15 cellular contexts compared by ENCODE assay signal in the genomic region with DNA sequence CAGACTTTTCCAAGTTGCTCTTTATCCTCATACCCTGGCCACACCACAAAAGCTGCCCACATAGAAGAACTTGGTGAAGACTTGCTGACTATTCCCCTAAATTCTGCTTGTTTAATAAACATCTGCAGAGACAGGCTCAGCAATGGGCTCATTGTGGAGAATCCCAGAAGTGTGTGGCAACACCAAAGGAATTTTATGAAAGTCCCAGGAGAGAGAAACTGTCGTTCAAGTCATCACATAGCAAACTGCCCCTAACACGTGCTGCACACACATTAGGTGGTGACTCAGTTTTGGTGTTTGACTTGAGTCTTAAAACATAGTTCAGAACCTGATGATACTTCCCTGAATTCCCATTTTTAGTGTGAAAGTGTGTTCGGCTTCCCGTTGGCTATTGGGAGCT. TPM values are rescaled to one million over a fixed set of nuclear protein-coding genes. Genes with fewer than 3 reads are reported as not detected.
DNase-seq lines count a peak whose midpoint lies in the region; ATAC-seq and TF ChIP-seq lines count a peak whose summit lies in the region.
"Had no signal": no experiment of that assay in that cellular context is flagged by ENCODE, and none has a peak within 500 bp of the region (broad histone marks: within the 10 kb centered on the region; RNA-seq: fewer than 3 reads in every experiment).

No MANE protein-coding gene starts in this region.

- H3K27ac ChIP-seq in muscle layer of colon (ENCODE audit: low read depth, low read length) = no peak overlapping the region
- peak overlapping the region; percentile 47 for H3K27ac ChIP-seq in upper lobe of right lung
- H3K27ac ChIP-seq: A549 had no signal

- H3K27me3 Mint-ChIP-seq in activated T-cell treated with anti-CD3 and anti-CD28 coated beads, Interleukin-2, amount 50 U/mL, for 24 hours = peaks cover 65% of the 10 kb centered on the region
- peaks cover 22% of the 10 kb centered on the region for H3K27me3 Mint-ChIP-seq in activated T-helper 1 cell treated with anti-CD3 and anti-CD28 coated beads, Interleukin-12 subunit alpha, Interleukin-12 subunit beta, Interleukin-2, Interleukin-4 antibody, amounts not matched to agents 30 ng/mL and 10 ng/mL and 1 ng/mL, durations not matched to agents 14 hours and 24 hours and 36 hours (ENCODE audit: insufficient read depth)

- H3K36me3 ChIP-seq in muscle layer of colon (ENCODE audit: insufficient read depth, low read length) = no peaks in the 10 kb centered on the region
- no peaks in the 10 kb centered on the region for H3K36me3 ChIP-seq in upper lobe of right lung

- peak overlapping the region; percentile 89 for H3K27ac Mint-ChIP-seq in activated T-cell treated with anti-CD3 and anti-CD28 coated beads, Interleukin-2, amount 50 U/mL, for 24 hours
- peak overlapping the region; percentile 91 for H3K27ac Mint-ChIP-seq in activated T-helper 1 cell treated with anti-CD3 and anti-CD28 coated beads, Interleukin-12 subunit alpha, Interleukin-12 subunit beta, Interleukin-2, Interleukin-4 antibody, amounts not matched to agents 30 ng/mL and 10 ng/mL and 1 ng/mL, durations not matched to agents 14 hours and 24 hours and 36 hours

- H3K4me3 ChIP-seq in muscle layer of colon (ENCODE audit: low read depth in 1 of 2, low read length in 2 of 2) (peak overlapping the region in 1 of 2 donors; percentile 51), upper lobe of right lung (no peak overlapping the region)
- H3K4me3 ChIP-seq: body of pancreas had no signal

- intact Hi-C loops in activated T-helper 1 cell treated with anti-CD3 and anti-CD28 coated beads, Interleukin-12 subunit alpha, Interleukin-12 subunit beta, Interleukin-2, Interleukin-4 antibody, amounts not matched to agents 30 ng/mL and 10 ng/mL and 1 ng/mL, durations not matched to agents 14 hours and 24 hours and 36 hours (cut with micrococcal nuclease) = loop anchor here (1.0 to 5.0 kb wide), 4 partner anchors 39 to 425 kb away; partner anchors contain the start of gene CYP1B1
- intact Hi-C loops in upper lobe of right lung (cut with DNase I) = no loop called here

- H3K9me3 Mint-ChIP-seq in activated T-cell treated with anti-CD3 and anti-CD28 coated beads, Interleukin-2, amount 50 U/mL, for 24 hours = no peaks in the 10 kb centered on the region
- peaks cover 4% of the 10 kb centered on the region for H3K9me3 Mint-ChIP-seq in activated T-helper 1 cell treated with anti-CD3 and anti-CD28 coated beads, Interleukin-12 subunit alpha, Interleukin-12 subunit beta, Interleukin-2, Interleukin-4 antibody, amounts not matched to agents 30 ng/mL and 10 ng/mL and 1 ng/mL, durations not matched to agents 14 hours and 24 hours and 36 hours

- no peak for DNase-seq in activated T-cell treated with anti-CD3 and anti-CD28 coated beads, Interleukin-2, amount 50 U/mL, for 24 hours
- no peak for DNase-seq in activated T-cell treated with anti-CD3 and anti-CD28 coated beads, Interleukin-2, amount 50 U/mL, for 1 hour
- no peak for DNase-seq in activated T-helper 1 cell treated with anti-CD3 and anti-CD28 coated beads, Interleukin-12 subunit alpha, Interleukin-12 subunit beta, Interleukin-2, Interleukin-4 antibody, amounts not matched to agents 30 ng/mL and 10 ng/mL and 1 ng/mL, durations not matched to agents 14 hours and 24 hours and 36 hours (ENCODE audit: low spot score)
- DNase-seq in upper lobe of right lung = no peak
- no peak for DNase-seq in KG1 (lab: John Stamatoyannopoulos, UW)
- no peak for DNase-seq in mesenteric fat pad (ENCODE audit: low spot score)
- DNase-seq in NCI-H345 treated with DMSO at 0.1 percent for 48 hours (lab: John Stamatoyannopoulos, UW; ENCODE audit: unreplicated experiment) = no peak
- DNase-seq: activated CD4-positive, alpha-beta T cell treated with anti-CD3 and anti-CD28 coated beads for 1 hour; NCI-H1092 treated with DMSO at 0.1 percent for 48 hours; stimulated activated CD4-positive, alpha-beta T cell treated with anti-CD3 and anti-CD28 coated beads, Interleukin-4, amount 100 ng/mL, for 4 hours; stimulated activated naive CD4-positive, alpha-beta T cell; SW 1271 had no signal

- H3K4me1 ChIP-seq in muscle layer of colon (ENCODE audit: insufficient read depth, low read length) (peaks cover 4% of the 10 kb centered on the region), upper lobe of right lung (no peaks in the 10 kb centered on the region)
- H3K4me1 ChIP-seq: A549, body of pancreas had no signal

- peaks cover 25% of the 10 kb centered on the region for H3K4me1 Mint-ChIP-seq in activated T-cell treated with anti-CD3 and anti-CD28 coated beads, Interleukin-2, amount 50 U/mL, for 24 hours (ENCODE audit: low read depth)
- H3K4me1 Mint-ChIP-seq in activated T-helper 1 cell treated with anti-CD3 and anti-CD28 coated beads, Interleukin-12 subunit alpha, Interleukin-12 subunit beta, Interleukin-2, Interleukin-4 antibody, amounts not matched to agents 30 ng/mL and 10 ng/mL and 1 ng/mL, durations not matched to agents 14 hours and 24 hours and 36 hours (ENCODE audit: low read depth) = peaks cover 23% of the 10 kb centered on the region

- no peak for TF ChIP-seq CTCF in upper lobe of right lung (IDR thresholded peaks at IDR 0.05)

- H3K27me3 ChIP-seq in muscle layer of colon (ENCODE audit: control insufficient read depth in 1 of 2, insufficient read depth in 2 of 2, low read length in 2 of 2) = no peaks in the 10 kb centered on the region
- no peaks in the 10 kb centered on the region for H3K27me3 ChIP-seq in upper lobe of right lung
- H3K27me3 ChIP-seq: body of pancreas had no signal

- no peaks in the 10 kb centered on the region for H3K36me3 Mint-ChIP-seq in activated T-cell treated with anti-CD3 and anti-CD28 coated beads, Interleukin-2, amount 50 U/mL, for 24 hours (ENCODE audit: low read depth)
- no peaks in the 10 kb centered on the region for H3K36me3 Mint-ChIP-seq in activated T-helper 1 cell treated with anti-CD3 and anti-CD28 coated beads, Interleukin-12 subunit alpha, Interleukin-12 subunit beta, Interleukin-2, Interleukin-4 antibody, amounts not matched to agents 30 ng/mL and 10 ng/mL and 1 ng/mL, durations not matched to agents 14 hours and 24 hours and 36 hours (ENCODE audit: low read depth)

- no peak overlapping the region for H3K4me3 Mint-ChIP-seq in activated T-cell treated with anti-CD3 and anti-CD28 coated beads, Interleukin-2, amount 50 U/mL, for 24 hours
- no peak overlapping the region for H3K4me3 Mint-ChIP-seq in activated T-helper 1 cell treated with anti-CD3 and anti-CD28 coated beads, Interleukin-12 subunit alpha, Interleukin-12 subunit beta, Interleukin-2, Interleukin-4 antibody, amounts not matched to agents 30 ng/mL and 10 ng/mL and 1 ng/mL, durations not matched to agents 14 hours and 24 hours and 36 hours

- ATAC-seq in upper lobe of right lung = no peak
- ATAC-seq: body of pancreas had no signal

- H3K9ac ChIP-seq in muscle layer of colon (ENCODE audit: low read length) = peak overlapping the region; percentile 29

- H3K9me3 ChIP-seq in muscle layer of colon (ENCODE audit: low read length) (no peaks in the 10 kb centered on the region), upper lobe of right lung (no peaks in the 10 kb centered on the region)
- H3K9me3 ChIP-seq: A549, body of pancreas had no signal

RNA-seq across cellular contexts. Expression of gene CYP1B1, which starts 38.6 kb away (rescaled TPM):
- total RNA-seq in activated T-helper 1 cell treated with anti-CD3 and anti-CD28 coated beads, Interleukin-12 subunit alpha, Interleukin-12 subunit beta, Interleukin-2, Interleukin-4 antibody, amounts not matched to agents 30 ng/mL and 10 ng/mL and 1 ng/mL, durations not matched to agents 14 hours and 24 hours and 36 hours = 12.7 and 14.7 TPM in 2 replicates
- total RNA-seq in upper lobe of right lung (69.4 TPM), mesenteric fat pad (113 TPM)
